ENCODE assay signal across 38 cellular contexts in the genomic region with DNA sequence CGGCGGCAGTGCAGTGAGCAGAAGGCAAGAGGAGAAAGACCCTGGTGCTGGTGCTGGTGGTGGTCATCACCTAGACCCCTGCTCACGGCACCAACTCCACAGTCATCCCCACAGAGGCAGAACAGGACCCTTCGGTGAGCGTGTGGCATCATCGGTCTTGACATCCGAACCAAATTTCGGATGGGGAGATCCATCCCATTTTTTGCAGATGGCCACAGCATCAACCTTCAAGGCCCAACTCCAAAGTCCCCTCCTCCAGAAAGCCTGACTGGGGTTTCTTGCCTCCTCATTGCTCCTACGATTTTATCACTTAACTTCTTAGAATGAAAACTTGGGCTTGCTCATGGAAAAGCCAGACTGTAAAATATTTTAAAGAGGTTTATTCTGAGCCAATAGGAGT. TPM values are rescaled to one million over a fixed set of nuclear protein-coding genes. Genes with fewer than 3 reads are reported as not detected.
"Had no signal": no experiment of that assay in that cellular context is flagged by ENCODE, and none has a peak within 500 bp of the region (broad histone marks: within the 10 kb centered on the region; RNA-seq: fewer than 3 reads in every experiment).

No MANE protein-coding gene starts in this region.

- H3K27ac ChIP-seq: adrenal gland, body of pancreas, colonic mucosa, epithelial cell of prostate, esophagus squamous epithelium, gastroesophageal sphincter, heart right ventricle, WERI-Rb-1 had no signal

- ATAC-seq: activated CD4-positive, alpha-beta T cell treated with anti-CD3 and anti-CD28 coated beads for 36 hours; activated CD8-positive, alpha-beta T cell treated with anti-CD3 and anti-CD28 coated beads for 36 hours; activated naive CD8-positive, alpha-beta T cell treated with anti-CD3 and anti-CD28 coated beads, Interleukin-2, amount 50 U/mL, for 24 hours; activated T-cell treated with anti-CD3 and anti-CD28 coated beads, Interleukin-2, amount 50 U/mL, for 4 hours; activated T-helper 17 cell treated with anti-CD3 and anti-CD28 coated beads, Interleukin-2, amount 50 U/mL, for 72 hours; body of pancreas; gastroesophageal sphincter; heart right ventricle; T-helper 17 cell had no signal

- H3K4me1 Mint-ChIP-seq: activated CD4-positive, alpha-beta T cell treated with anti-CD3 and anti-CD28 coated beads for 36 hours; activated CD4-positive, alpha-beta T cell treated with anti-CD3 and anti-CD28 coated beads, Interleukin-2, amount 10 ng/mL, durations not matched to agents 24 days and 14 days; activated naive CD4-positive, alpha-beta T cell treated with anti-CD3 and anti-CD28 coated beads, Interleukin-2, amount 50 U/mL, for 24 hours; activated naive CD8-positive, alpha-beta T cell treated with anti-CD3 and anti-CD28 coated beads for 36 hours; activated naive CD8-positive, alpha-beta T cell treated with anti-CD3 and anti-CD28 coated beads, Interleukin-2, amount 50 U/mL, for 24 hours; activated T-helper 17 cell treated with anti-CD3 and anti-CD28 coated beads, Interleukin-2, amount 50 U/mL, for 72 hours; T-helper 17 cell had no signal

- DNase-seq: activated CD4-positive, alpha-beta T cell treated with anti-CD3 and anti-CD28 coated beads for 36 hours; activated CD4-positive, alpha-beta T cell treated with anti-CD3 and anti-CD28 coated beads, Interleukin-2, amount 10 ng/mL, durations not matched to agents 24 days and 14 days; activated CD4-positive, alpha-beta T cell treated with anti-CD3 and anti-CD28 coated beads, Interleukin-2, amount 50 U/mL, for 48 hours; activated CD4-positive, CD25-positive, alpha-beta regulatory T cell; activated CD4-positive, CD25-positive, alpha-beta regulatory T cell treated with anti-CD3 and anti-CD28 coated beads, Interleukin-2, amount 50 U/mL, for 72 hours; activated CD8-positive, alpha-beta memory T cell treated with anti-CD3 and anti-CD28 coated beads for 24 hours; activated CD8-positive, alpha-beta T cell treated with anti-CD3 and anti-CD28 coated beads for 36 hours; activated effector memory CD4-positive, alpha-beta T cell treated with Interleukin-2 at 50 U/mL for 16 hours; activated gamma-delta T cell treated with Interleukin-2 at 50 U/mL for 16 hours; activated naive CD4-positive, alpha-beta T cell treated with anti-CD3 and anti-CD28 coated beads for 36 hours; activated naive CD8-positive, alpha-beta T cell treated with anti-CD3 and anti-CD28 coated beads for 36 hours; activated naive CD8-positive, alpha-beta T cell treated with anti-CD3 and anti-CD28 coated beads, Interleukin-2, amount 50 U/mL, for 24 hours; activated T-cell treated with anti-CD3 and anti-CD28 coated beads, Interleukin-2, amount 50 U/mL, for 4 hours; adrenal gland; amygdala; aorta; body of pancreas; caudate nucleus; colonic mucosa; effector CD8-positive, alpha-beta T cell; esophagus squamous epithelium; foreskin melanocyte; heart right ventricle; T-helper 1 cell; T-helper 17 cell; T1000; WERI-Rb-1 had no signal

- H3K27ac Mint-ChIP-seq: activated CD4-positive, alpha-beta T cell treated with anti-CD3 and anti-CD28 coated beads for 36 hours; activated CD4-positive, alpha-beta T cell treated with anti-CD3 and anti-CD28 coated beads, Interleukin-2, amount 10 ng/mL, durations not matched to agents 24 days and 14 days; activated CD8-positive, alpha-beta T cell treated with anti-CD3 and anti-CD28 coated beads for 36 hours; activated naive CD4-positive, alpha-beta T cell treated with anti-CD3 and anti-CD28 coated beads for 36 hours; activated naive CD4-positive, alpha-beta T cell treated with anti-CD3 and anti-CD28 coated beads, Interleukin-2, amount 50 U/mL, for 24 hours; activated naive CD8-positive, alpha-beta T cell treated with anti-CD3 and anti-CD28 coated beads for 36 hours; activated naive CD8-positive, alpha-beta T cell treated with anti-CD3 and anti-CD28 coated beads, Interleukin-2, amount 50 U/mL, for 24 hours; activated T-helper 17 cell treated with anti-CD3 and anti-CD28 coated beads, Interleukin-2, amount 50 U/mL, for 72 hours; T-helper 17 cell; T-helper 2 cell treated with Interferon-gamma antibody and Interleukin-4, amounts not matched to agents 5 μg/mL and 100 μg/mL, for 36 hours had no signal

- H3K4me3 ChIP-seq: adrenal gland, body of pancreas, colonic mucosa, esophagus squamous epithelium, gastroesophageal sphincter, heart right ventricle had no signal

- H3K4me3 Mint-ChIP-seq: activated CD4-positive, alpha-beta T cell treated with anti-CD3 and anti-CD28 coated beads for 36 hours; activated CD4-positive, alpha-beta T cell treated with anti-CD3 and anti-CD28 coated beads, Interleukin-2, amount 10 ng/mL, durations not matched to agents 24 days and 14 days; activated CD8-positive, alpha-beta T cell treated with anti-CD3 and anti-CD28 coated beads for 36 hours; activated naive CD4-positive, alpha-beta T cell treated with anti-CD3 and anti-CD28 coated beads for 36 hours; activated naive CD4-positive, alpha-beta T cell treated with anti-CD3 and anti-CD28 coated beads, Interleukin-2, amount 50 U/mL, for 24 hours; activated naive CD8-positive, alpha-beta T cell treated with anti-CD3 and anti-CD28 coated beads for 36 hours; activated naive CD8-positive, alpha-beta T cell treated with anti-CD3 and anti-CD28 coated beads, Interleukin-2, amount 50 U/mL, for 24 hours; activated T-cell treated with anti-CD3 and anti-CD28 coated beads, Interleukin-2, amount 50 U/mL, for 4 hours; activated T-helper 17 cell treated with anti-CD3 and anti-CD28 coated beads, Interleukin-2, amount 50 U/mL, for 72 hours; T-helper 17 cell; T-helper 2 cell treated with Interferon-gamma antibody and Interleukin-4, amounts not matched to agents 5 μg/mL and 100 μg/mL, for 36 hours had no signal

- H3K36me3 Mint-ChIP-seq: activated naive CD4-positive, alpha-beta T cell treated with anti-CD3 and anti-CD28 coated beads, Interleukin-2, amount 50 U/mL, for 24 hours; activated naive CD8-positive, alpha-beta T cell treated with anti-CD3 and anti-CD28 coated beads for 36 hours had no signal

- H3K9me3 Mint-ChIP-seq: activated CD4-positive, alpha-beta T cell treated with anti-CD3 and anti-CD28 coated beads, Interleukin-2, amount 10 ng/mL, durations not matched to agents 24 days and 14 days; activated CD8-positive, alpha-beta T cell treated with anti-CD3 and anti-CD28 coated beads for 36 hours; activated naive CD4-positive, alpha-beta T cell treated with anti-CD3 and anti-CD28 coated beads for 36 hours; activated naive CD4-positive, alpha-beta T cell treated with anti-CD3 and anti-CD28 coated beads, Interleukin-2, amount 50 U/mL, for 24 hours; activated naive CD8-positive, alpha-beta T cell treated with anti-CD3 and anti-CD28 coated beads for 36 hours; activated naive CD8-positive, alpha-beta T cell treated with anti-CD3 and anti-CD28 coated beads, Interleukin-2, amount 50 U/mL, for 24 hours; activated T-cell treated with anti-CD3 and anti-CD28 coated beads, Interleukin-2, amount 50 U/mL, for 4 hours; activated T-helper 17 cell treated with anti-CD3 and anti-CD28 coated beads, Interleukin-2, amount 50 U/mL, for 72 hours; T-helper 2 cell treated with Interferon-gamma antibody and Interleukin-4, amounts not matched to agents 5 μg/mL and 100 μg/mL, for 36 hours had no signal

- H3K9me3 ChIP-seq: adrenal gland, body of pancreas, colonic mucosa, esophagus squamous epithelium, gastroesophageal sphincter, heart right ventricle had no signal

- FAIRE-seq: endometrium, endothelial cell of umbilical vein had no signal

- H3K27me3 ChIP-seq: adrenal gland, body of pancreas, colonic mucosa, esophagus squamous epithelium had no signal

- H3K4me1 ChIP-seq: adrenal gland, colonic mucosa, gastroesophageal sphincter had no signal

- H3K36me3 ChIP-seq: adrenal gland, colonic mucosa, esophagus squamous epithelium, gastroesophageal sphincter, heart right ventricle, WERI-Rb-1 had no signal

RNA-seq across cellular contexts. Expression of a gene that starts 8.7 kb away (rescaled TPM):
- total RNA-seq: activated CD4-positive, alpha-beta T cell treated with anti-CD3 and anti-CD28 coated beads for 36 hours; activated CD4-positive, alpha-beta T cell treated with anti-CD3 and anti-CD28 coated beads, Interleukin-2, amount 10 ng/mL, durations not matched to agents 24 days and 14 days; activated CD8-positive, alpha-beta T cell treated with anti-CD3 and anti-CD28 coated beads for 36 hours; activated naive CD4-positive, alpha-beta T cell treated with anti-CD3 and anti-CD28 coated beads for 36 hours; activated naive CD8-positive, alpha-beta T cell treated with anti-CD3 and anti-CD28 coated beads for 36 hours; activated T-cell treated with anti-CD3 and anti-CD28 coated beads, Interleukin-2, amount 50 U/mL, for 4 hours; activated T-helper 17 cell treated with anti-CD3 and anti-CD28 coated beads, Interleukin-2, amount 50 U/mL, for 72 hours; adrenal gland; aorta; body of pancreas; dermis microvascular lymphatic vessel endothelial cell; endothelial cell of umbilical vein; fibroblast of lung; fibroblast of villous mesenchyme; glomerular endothelial cell; heart right ventricle; T-helper 17 cell had no signal
- polyA plus RNA-seq: aorta, endothelial cell of umbilical vein, fibroblast of lung, heart right ventricle had no signal

RNA-seq across cellular contexts. Expression of a gene that starts 17.1 kb away (rescaled TPM):
- total RNA-seq: activated CD4-positive, alpha-beta T cell treated with anti-CD3 and anti-CD28 coated beads for 36 hours; activated CD4-positive, alpha-beta T cell treated with anti-CD3 and anti-CD28 coated beads, Interleukin-2, amount 10 ng/mL, durations not matched to agents 24 days and 14 days; activated CD8-positive, alpha-beta T cell treated with anti-CD3 and anti-CD28 coated beads for 36 hours; activated naive CD4-positive, alpha-beta T cell treated with anti-CD3 and anti-CD28 coated beads for 36 hours; activated naive CD8-positive, alpha-beta T cell treated with anti-CD3 and anti-CD28 coated beads for 36 hours; activated T-helper 17 cell treated with anti-CD3 and anti-CD28 coated beads, Interleukin-2, amount 50 U/mL, for 72 hours; adrenal gland; aorta; dermis microvascular lymphatic vessel endothelial cell; endothelial cell of umbilical vein; fibroblast of lung; fibroblast of villous mesenchyme; glomerular endothelial cell; T-helper 17 cell had no signal
- polyA plus RNA-seq: endothelial cell of umbilical vein, fibroblast of lung had no signal

RNA-seq across cellular contexts. Expression of a gene that starts 21.4 kb away (rescaled TPM):
- total RNA-seq: activated CD4-positive, alpha-beta T cell treated with anti-CD3 and anti-CD28 coated beads for 36 hours; activated CD4-positive, alpha-beta T cell treated with anti-CD3 and anti-CD28 coated beads, Interleukin-2, amount 10 ng/mL, durations not matched to agents 24 days and 14 days; activated CD8-positive, alpha-beta T cell treated with anti-CD3 and anti-CD28 coated beads for 36 hours; activated naive CD4-positive, alpha-beta T cell treated with anti-CD3 and anti-CD28 coated beads for 36 hours; activated naive CD8-positive, alpha-beta T cell treated with anti-CD3 and anti-CD28 coated beads for 36 hours; activated T-cell treated with anti-CD3 and anti-CD28 coated beads, Interleukin-2, amount 50 U/mL, for 4 hours; activated T-helper 17 cell treated with anti-CD3 and anti-CD28 coated beads, Interleukin-2, amount 50 U/mL, for 72 hours; adrenal gland; aorta; colonic mucosa; dermis microvascular lymphatic vessel endothelial cell; endothelial cell of umbilical vein; fibroblast of lung; fibroblast of villous mesenchyme; glomerular endothelial cell; T-helper 17 cell had no signal
- polyA plus RNA-seq: endothelial cell of umbilical vein, fibroblast of lung had no signal

RNA-seq across cellular contexts. Expression of a gene that starts 24.0 kb away (rescaled TPM):
- total RNA-seq: activated CD4-positive, alpha-beta T cell treated with anti-CD3 and anti-CD28 coated beads for 36 hours; activated CD4-positive, alpha-beta T cell treated with anti-CD3 and anti-CD28 coated beads, Interleukin-2, amount 10 ng/mL, durations not matched to agents 24 days and 14 days; activated CD8-positive, alpha-beta T cell treated with anti-CD3 and anti-CD28 coated beads for 36 hours; activated naive CD4-positive, alpha-beta T cell treated with anti-CD3 and anti-CD28 coated beads for 36 hours; activated naive CD8-positive, alpha-beta T cell treated with anti-CD3 and anti-CD28 coated beads for 36 hours; activated T-cell treated with anti-CD3 and anti-CD28 coated beads, Interleukin-2, amount 50 U/mL, for 4 hours; activated T-helper 17 cell treated with anti-CD3 and anti-CD28 coated beads, Interleukin-2, amount 50 U/mL, for 72 hours; aorta; body of pancreas; endothelial cell of umbilical vein; fibroblast of lung; fibroblast of villous mesenchyme; glomerular endothelial cell; T-helper 17 cell had no signal
- polyA plus RNA-seq: endothelial cell of umbilical vein had no signal

RNA-seq across cellular contexts. Expression of a gene that starts 39.2 kb away (rescaled TPM):
- total RNA-seq: body of pancreas, dermis microvascular lymphatic vessel endothelial cell, endothelial cell of umbilical vein, fibroblast of lung, fibroblast of villous mesenchyme, gastroesophageal sphincter, glomerular endothelial cell had no signal
- polyA plus RNA-seq: fibroblast of lung had no signal
